Comparison of ENCODE assay signal across 8 cellular contexts in genomic region chr7:77128582-77129410, GRCh38. TPM values are rescaled to one million over a fixed set of nuclear protein-coding genes. Genes with fewer than 3 reads are reported as not detected.
DNase-seq lines count a peak whose midpoint lies in the region; ATAC-seq, FAIRE-seq and TF ChIP-seq lines count a peak whose summit lies in the region.
"Not testable (repeated sequence)": the region's sequence is repeated elsewhere in the genome, so short reads cannot be mapped to it uniquely, and the experiment has no call there.

No MANE protein-coding gene starts in this region.

- in situ Hi-C loops in GM12878 (cut with MboI), result loop anchor here (5.0 kb wide), 2 partner anchors 119 to 204 kb away; no protein-coding TSS in a partner anchor

- not testable (repeated sequence) for H2BK15ac ChIP-seq in mesenchymal stem cell (ENCODE audit: low read depth, poor library complexity, severe bottlenecking)

- not testable (repeated sequence) for H3K14ac ChIP-seq in mesenchymal stem cell (ENCODE audit: low read length in 2 of 2)

- SMC1A ChIA-PET in GM12878 (lab: Charles Lee; ENCODE audit: uncharacterized antibody, unreplicated experiment), result interaction anchor here (1.1 to 5.1 kb wide), 2 partner anchors 116 to 118 kb away, joined by 3 to 59 read pairs; no protein-coding TSS in a partner anchor

- CTCF ChIA-PET in GM12878 (lab: Yijun Ruan, JAX), result interaction anchor here (1.3 kb wide), 1 partner anchor 119 kb away, joined by 8 read pairs; no protein-coding TSS in a partner anchor

- H3K79me2 ChIP-seq in GM12878 (ENCODE audit: control insufficient read depth, insufficient read depth, low read length), result not testable (repeated sequence)

- not testable (repeated sequence) for H2BK12ac ChIP-seq in mesenchymal stem cell (ENCODE audit: low read length in 2 of 2)

- H3K4me3 ChIP-seq in GM12878, suprapubic skin: not testable (repeated sequence)
- H3K4me3 ChIP-seq in mesenchymal stem cell (ENCODE audit: insufficient read depth in 1 of 2, low read depth in 1 of 2, low read length in 2 of 2), result peak overlapping the region in 1 of 2 experiments; percentile 37

- H3K27me3 ChIP-seq in GM12878 (replicated peaks in 1 of 2; ENCODE audit: control insufficient read depth in 2 of 2, insufficient read depth in 2 of 2, low read length in 1 of 2); mesenchymal stem cell (ENCODE audit: control insufficient read depth in 1 of 2, insufficient read depth in 1 of 2, low read length in 2 of 2); suprapubic skin: not testable (repeated sequence)

- TF ChIP-seq POLR2A in GM12878 (IDR thresholded peaks at IDR 0.05; ENCODE audit: low read depth, low read length); suprapubic skin (IDR thresholded peaks at IDR 0.05): not testable (repeated sequence)

- H3K27ac ChIP-seq in GM12878 (ENCODE audit: control insufficient read depth, insufficient read depth), result peak overlapping the region; percentile 70
- not testable (repeated sequence) for H3K27ac ChIP-seq in mesenchymal stem cell (ENCODE audit: low read length, poor library complexity, severe bottlenecking)
- H3K27ac ChIP-seq in suprapubic skin, result peak overlapping the region; percentile 18

- H2BK120ac ChIP-seq in mesenchymal stem cell (ENCODE audit: low read depth, low read length), result not testable (repeated sequence)

- H2BK5ac ChIP-seq in mesenchymal stem cell (ENCODE audit: low read depth, low read length, poor library complexity, severe bottlenecking), result not testable (repeated sequence)

- FAIRE-seq in GM12878 (lab: Jason Lieb, UNC), result peak; percentile 66

- not testable (repeated sequence) for H2AK5ac ChIP-seq in mesenchymal stem cell (ENCODE audit: low read length, severe bottlenecking)

- peak; percentile 75 for ATAC-seq in GM18499 (IDR thresholded peaks at IDR 0.05; ENCODE audit: insufficient read depth, unreplicated experiment)
- ATAC-seq in GM19463 (IDR thresholded peaks at IDR 0.05; ENCODE audit: unreplicated experiment), result peak; percentile 91
- ATAC-seq in HG02852 (IDR thresholded peaks at IDR 0.05; ENCODE audit: unreplicated experiment), result peak; percentile 85
- ATAC-seq in HG03460 (IDR thresholded peaks at IDR 0.05; ENCODE audit: unreplicated experiment), result peak; percentile 74
- peak; percentile 95 for ATAC-seq in GM12878

- H3K9me3 ChIP-seq in GM12878 (replicated peaks; ENCODE audit: control insufficient read depth, insufficient read depth, low read length); mesenchymal stem cell (ENCODE audit: control insufficient read depth, low read length); suprapubic skin: not testable (repeated sequence)

- intact Hi-C loops in GM12878 (cut with micrococcal nuclease; ENCODE audit: unreplicated experiment), result not testable (repeated sequence)

- H3K23ac ChIP-seq in mesenchymal stem cell (ENCODE audit: low read length in 2 of 2), result not testable (repeated sequence)

- peak; percentile 58 for DNase-seq in SIG-M5 treated with dmso at 0.1 percent for 504 hours (lab: John Stamatoyannopoulos, UW; ENCODE audit: unreplicated experiment)
- peak; percentile 55 for DNase-seq in GM12878 (ENCODE audit: low read depth, low spot score)
- not testable (repeated sequence) for DNase-seq in mesenchymal stem cell; suprapubic skin (ENCODE audit: low spot score in 2 of 2)

- 35% methylated on average over 5 of the region's 7 CpGs for whole genome bisulfite sequencing in GM12878 (ENCODE audit: insufficient coverage, insufficient replicate concordance, low lambda C conversion rate, missing lambda C conversion rate)
- WGBS in mesenchymal stem cell, result 50% methylated on average over 1 of the region's 7 CpGs
- WGBS in suprapubic skin, result 47% methylated on average over 5 of the region's 7 CpGs

- not testable (repeated sequence) for H4K91ac ChIP-seq in mesenchymal stem cell (ENCODE audit: low read length)

- H3K4me1 ChIP-seq in GM12878 (ENCODE audit: control insufficient read depth, insufficient read depth, low read length); mesenchymal stem cell (ENCODE audit: control insufficient read depth, insufficient read depth, low read depth, low read length); suprapubic skin: not testable (repeated sequence)

- not testable (repeated sequence) for TF ChIP-seq CTCF in GM12878 (IDR thresholded peaks at IDR 0.05 in 2 of 3, conservative IDR thresholded peaks at IDR 0.05 in 1 of 3; ENCODE audit: control insufficient read depth in 2 of 3, extremely low read depth in 1 of 3, insufficient read depth in 1 of 3, low read depth in 3 of 3, low read length in 3 of 3); suprapubic skin (IDR thresholded peaks at IDR 0.05)

- H4K8ac ChIP-seq in mesenchymal stem cell (ENCODE audit: low read length), result not testable (repeated sequence)

- BruUV-seq in GM12878 (replicated peaks; lab: Mats Ljungman, UMichigan), result not testable (repeated sequence)

- TF ChIP-seq EP300 in GM12878 (IDR thresholded peaks at IDR 0.05; ENCODE audit: borderline replicate concordance in 1 of 2, control insufficient read depth in 1 of 2, low read depth in 2 of 2, low read length in 2 of 2); suprapubic skin (IDR thresholded peaks at IDR 0.05): not testable (repeated sequence)

- not testable (repeated sequence) for H4K20me1 ChIP-seq in GM12878 (ENCODE audit: control insufficient read depth, insufficient read depth)

- not testable (repeated sequence) for TF ChIP-seq RAD21 in GM12878 (IDR thresholded peaks at IDR 0.05; ENCODE audit: insufficient read depth, low read depth, low read length)

- POLR2A ChIA-PET in GM12878 (lab: Charles Lee), result not testable (repeated sequence)

- H3K4ac ChIP-seq in mesenchymal stem cell (ENCODE audit: low read depth in 1 of 2, low read length in 2 of 2), result not testable (repeated sequence)

- H3K79me1 ChIP-seq in mesenchymal stem cell (replicated peaks; ENCODE audit: low read length, poor library complexity, severe bottlenecking), result not testable (repeated sequence)

- H3K9ac ChIP-seq in GM12878 (ENCODE audit: control insufficient read depth, insufficient read depth, low read length), result peak overlapping the region; percentile 34; the same call in 1 of the 2 replicates
- peak overlapping the region; percentile 76 for H3K9ac ChIP-seq in mesenchymal stem cell (ENCODE audit: low read length)

- H2AFZ ChIP-seq in GM12878 (ENCODE audit: control insufficient read depth, low read depth, low read length), result peak overlapping the region; percentile 74
- H2AFZ ChIP-seq in mesenchymal stem cell (ENCODE audit: low read depth, low read length), result not testable (repeated sequence)

- not testable (repeated sequence) for H3K18ac ChIP-seq in mesenchymal stem cell (ENCODE audit: low read depth in 1 of 2, low read length in 2 of 2)

- not testable (repeated sequence) for H3K36me3 ChIP-seq in GM12878 (ENCODE audit: control insufficient read depth in 2 of 2, insufficient read depth in 2 of 2, low read length in 1 of 2); mesenchymal stem cell (ENCODE audit: control insufficient read depth in 1 of 2, insufficient read depth in 2 of 2, low read depth in 1 of 2, low read length in 2 of 2); suprapubic skin

- H3K4me2 ChIP-seq in GM12878 (ENCODE audit: control insufficient read depth, insufficient read depth), result peak overlapping the region; percentile 71; the same call in 1 of the 2 replicates
- H3K4me2 ChIP-seq in mesenchymal stem cell (ENCODE audit: low read length, poor library complexity, severe bottlenecking), result not testable (repeated sequence)

- RAD21 ChIA-PET in GM12878 (lab: Charles Lee; ENCODE audit: unreplicated experiment), result interaction anchor here (1.2 to 1.6 kb wide), 2 partner anchors 71 to 118 kb away, joined by 4 to 8 read pairs; no protein-coding TSS in a partner anchor

TF ChIP-seq in GM12878, 131 proteins besides CTCF, POLR2A, EP300 and RAD21 (continues in another document):
- TF ChIP-seq, protein P1, sequence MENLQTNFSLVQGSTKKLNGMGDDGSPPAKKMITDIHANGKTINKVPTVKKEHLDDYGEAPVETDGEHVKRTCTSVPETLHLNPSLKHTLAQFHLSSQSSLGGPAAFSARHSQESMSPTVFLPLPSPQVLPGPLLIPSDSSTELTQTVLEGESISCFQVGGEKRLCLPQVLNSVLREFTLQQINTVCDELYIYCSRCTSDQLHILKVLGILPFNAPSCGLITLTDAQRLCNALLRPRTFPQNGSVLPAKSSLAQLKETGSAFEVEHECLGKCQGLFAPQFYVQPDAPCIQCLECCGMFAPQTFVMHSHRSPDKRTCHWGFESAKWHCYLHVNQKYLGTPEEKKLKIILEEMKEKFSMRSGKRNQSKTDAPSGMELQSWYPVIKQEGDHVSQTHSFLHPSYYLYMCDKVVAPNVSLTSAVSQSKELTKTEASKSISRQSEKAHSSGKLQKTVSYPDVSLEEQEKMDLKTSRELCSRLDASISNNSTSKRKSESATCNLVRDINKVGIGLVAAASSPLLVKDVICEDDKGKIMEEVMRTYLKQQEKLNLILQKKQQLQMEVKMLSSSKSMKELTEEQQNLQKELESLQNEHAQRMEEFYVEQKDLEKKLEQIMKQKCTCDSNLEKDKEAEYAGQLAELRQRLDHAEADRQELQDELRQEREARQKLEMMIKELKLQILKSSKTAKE (IDR thresholded peaks at IDR 0.05; ENCODE audit: low read depth, poor library complexity, severe bottlenecking), result peak; percentile 67

RNA-seq across cellular contexts. Expression of gene CCDC146, which starts 6.4 kb away (rescaled TPM):
- total RNA-seq in GM12878 (2013; cell fraction: nucleolus; rRNA removed), result 25.7 and 34.4 TPM in 2 replicates
- total RNA-seq in GM12878 (2014; rRNA removed) (0.90 and 1.6 TPM in 2 replicates), GM12878 (2014; rRNA removed; fragmentation: Illumina TruSeq; extraction: Trizol) (1.3 and 1.5 TPM in 2 replicates), GM12878 (2021) (1.2 and 2.0 TPM in 2 replicates), suprapubic skin (10 to 100 TPM; 13.7 to 65.1 (median 15.7) TPM)
- 1.4 TPM for polyA plus RNA-seq in GM12878 (2011; ENCODE audit: low read depth)
- polyA plus RNA-seq in GM12878 (2011; rRNA removed) (5.3 and 6.0 TPM in 2 replicates), GM12878 (2014; fragmentation: Illumina TruSeq; extraction: Trizol) (1.7 and 2.7 TPM in 2 replicates), GM12878 (2014; fragmentation: Nextera tagmentation; extraction: Ambion mirVana) (under 1 TPM; 0.55 to 0.84 TPM), GM12878 (2014; rRNA removed) (1.1 and 2.0 TPM in 2 replicates), GM12878 (2016; fragmentation: Nextera tagmentation; extraction: Ambion mirVana) (1 to 10 TPM in 1 of 2 experiments, under 1 TPM in 1; 0.28 to 1.2 TPM)
- 1.5 and 1.8 TPM in 2 replicates for polyA plus RNA-seq in GM12878 (2011; cell fraction: cytosol; rRNA removed)
- polyA plus RNA-seq in GM12878 (2011; cell fraction: nucleus; rRNA removed), result 11.7 and 14.8 TPM in 2 replicates
- polyA plus RNA-seq in GM12878 (2012), result 1.6 and 2.2 TPM in 2 replicates
- polyA minus RNA-seq in GM12878 (2011; rRNA and poly(A)+ RNA removed), result 1.5 and 3.4 TPM in 2 replicates
- polyA minus RNA-seq in GM12878 (2011; cell fraction: cytosol; rRNA and poly(A)+ RNA removed), result 1.9 TPM in 1 of 2 replicates, not detected in the other
- 4.5 and 6.9 TPM in 2 replicates for polyA minus RNA-seq in GM12878 (2011; cell fraction: nucleus; rRNA and poly(A)+ RNA removed)
- 7.6 TPM for polyA plus RNA-seq in mesenchymal stem cell (2013, experiment 1 of 2)
- polyA plus RNA-seq in mesenchymal stem cell (2013, experiment 2 of 2), result 7.6 TPM
